8 cellular contexts compared by ENCODE assay signal in genomic region chr3:4977001-4977888, GRCh38. TPM values are rescaled to one million over a fixed set of nuclear protein-coding genes. Genes with fewer than 3 reads are reported as not detected.
A peak's percentile ranks its signal among the peaks of the same experiment; 100 is the strongest.
DNase-seq lines count a peak whose midpoint lies in the region; ATAC-seq and TF ChIP-seq lines count a peak whose summit lies in the region.

No MANE protein-coding gene starts in this region.

- H3K4me1 Mint-ChIP-seq in stimulated activated memory B cell treated with anti-CD40 and anti-IgM and Interleukin-4, amounts not matched to agents 10 μg/mL and 1 μg/mL and 100 μg/mL, for 72 hours = peaks cover 55% of the 10 kb centered on the region

- peak; percentile 2 for TF ChIP-seq CTCF in epithelial cell of proximal tubule (conservative IDR thresholded peaks at IDR 0.05; ENCODE audit: low read depth, low read length)

- H3K36me3 Mint-ChIP-seq in stimulated activated memory B cell treated with anti-CD40 and anti-IgM and Interleukin-4, amounts not matched to agents 10 μg/mL and 1 μg/mL and 100 μg/mL, for 72 hours = peaks cover 25% of the 10 kb centered on the region

- TF ChIP-seq POLR2A in GM18505 (IDR thresholded peaks at IDR 0.05; ENCODE audit: borderline replicate concordance, extremely low read depth, insufficient read depth, insufficient read length) = peak; percentile 65

- no peaks in the 10 kb centered on the region for H3K9me3 Mint-ChIP-seq in stimulated activated memory B cell treated with anti-CD40 and anti-IgM and Interleukin-4, amounts not matched to agents 10 μg/mL and 1 μg/mL and 100 μg/mL, for 72 hours

- H3K27me3 ChIP-seq in mucosa of rectum (ENCODE audit: control insufficient read depth in 2 of 2, insufficient read depth in 2 of 2, low read length in 2 of 2) = no peaks in the 10 kb centered on the region

- H3K27ac Mint-ChIP-seq in stimulated activated memory B cell treated with anti-CD40 and anti-IgM and Interleukin-4, amounts not matched to agents 10 μg/mL and 1 μg/mL and 100 μg/mL, for 72 hours = peak overlapping the region; percentile 98

- H3K4me3 ChIP-seq in epithelial cell of proximal tubule (ENCODE audit: low read depth, low read length) = peak overlapping the region; percentile 58
- peak overlapping the region; percentile 74 to 87 for H3K4me3 ChIP-seq in mucosa of rectum (ENCODE audit: low read length in 2 of 2)

- H3K4me3 Mint-ChIP-seq in stimulated activated memory B cell treated with anti-CD40 and anti-IgM and Interleukin-4, amounts not matched to agents 10 μg/mL and 1 μg/mL and 100 μg/mL, for 72 hours = peak overlapping the region; percentile 98

- H3K9ac ChIP-seq in mucosa of rectum (ENCODE audit: low read depth in 1 of 2, low read length in 2 of 2) = peak overlapping the region; percentile 82 to 98

- H3K4me1 ChIP-seq in mucosa of rectum (ENCODE audit: control insufficient read depth in 2 of 2, insufficient read depth in 2 of 2, low read length in 2 of 2) = peaks cover 19 to 32% of the 10 kb centered on the region in 2 donors

- H3K27me3 Mint-ChIP-seq in stimulated activated memory B cell treated with anti-CD40 and anti-IgM and Interleukin-4, amounts not matched to agents 10 μg/mL and 1 μg/mL and 100 μg/mL, for 72 hours = no peaks in the 10 kb centered on the region

- DNase-seq in NCI-H82 treated with DMSO at 0.1 percent for 48 hours (lab: John Stamatoyannopoulos, UW; ENCODE audit: unreplicated experiment) (peak; percentile 3), activated T-cell treated with anti-CD3 and anti-CD28 coated beads for 4 hours (peak; percentile 29), epithelial cell of proximal tubule (ENCODE audit: low read depth) (peak; percentile 90), NK-92 (lab: John Stamatoyannopoulos, UW; ENCODE audit: unreplicated experiment) (no peak)

- no peaks in the 10 kb centered on the region for H3K36me3 ChIP-seq in mucosa of rectum (ENCODE audit: control insufficient read depth in 2 of 2, insufficient read depth in 2 of 2, low read length in 2 of 2)

- no peaks in the 10 kb centered on the region for H3K9me3 ChIP-seq in mucosa of rectum (ENCODE audit: control insufficient read depth in 2 of 2, low read length in 2 of 2)

- ATAC-seq in GM18505 (IDR thresholded peaks at IDR 0.05; ENCODE audit: unreplicated experiment) = peak; percentile 29
- peak; percentile 35 for ATAC-seq in HG02678 (IDR thresholded peaks at IDR 0.05; ENCODE audit: unreplicated experiment)
- ATAC-seq in stimulated activated memory B cell treated with anti-CD40 and anti-IgM and Interleukin-4, amounts not matched to agents 10 μg/mL and 1 μg/mL and 100 μg/mL, for 72 hours = peak; percentile 48

- H3K27ac ChIP-seq in mucosa of rectum (ENCODE audit: low read depth in 2 of 2, low read length in 2 of 2) = peak overlapping the region; percentile 100

RNA-seq across cellular contexts. Expression of gene BHLHE40, which starts 2.0 kb away (rescaled TPM):
- 47.2 and 96.3 TPM in 2 replicates for total RNA-seq in epithelial cell of proximal tubule
